ENCODE assay signal across 8 cellular contexts in genomic region chr18:23825978-23826405, GRCh38.
DNase-seq lines count a peak whose midpoint lies in the region; ATAC-seq and TF ChIP-seq lines count a peak whose summit lies in the region.

No MANE protein-coding gene starts in this region.

- H4K20me1 ChIP-seq in BLaER1: no peaks in the 10 kb centered on the region

- peak overlapping the region; percentile 42 for H3K4me2 ChIP-seq in BLaER1

- no peak for TF ChIP-seq CTCF in astrocyte of the spinal cord (IDR thresholded peaks at IDR 0.05; ENCODE audit: low read depth, low read length)

- in situ Hi-C loops in astrocyte of the spinal cord (cut with HindIII; ENCODE audit: low sequenced_read_pairs): no loop called here

- DNase-seq in astrocyte of the spinal cord (ENCODE audit: low read depth, low spot score) (peak; percentile 90), left colon (peak in 1 of 2 donors; percentile 61), ureter (ENCODE audit: low spot score) (peak; percentile 80), HuH-7.5 (ENCODE audit: low spot score) (no peak)

- no peaks in the 10 kb centered on the region for H3K36me3 ChIP-seq in BLaER1

- intact Hi-C loops in left colon (cut with DNase I, micrococcal nuclease): no loop called here

- peaks cover 42% of the 10 kb centered on the region for H3K4me1 ChIP-seq in BLaER1

- no peak overlapping the region for H3K27ac ChIP-seq in BLaER1

- H3K4me3 ChIP-seq in BLaER1 (no peak overlapping the region), astrocyte of the spinal cord (ENCODE audit: low read depth, low read length) (no peak overlapping the region)

- H3K9me3 ChIP-seq in BLaER1: 0 out of 2 replicates have a peak, but pooled peaks cover 5% of the 10 kb centered on the region

- H3K27me3 ChIP-seq in BLaER1: no peaks in the 10 kb centered on the region

- ATAC-seq in HG03108 (IDR thresholded peaks at IDR 0.05; ENCODE audit: unreplicated experiment) (peak; percentile 63), left colon (peak; percentile 23), HG02973 (IDR thresholded peaks at IDR 0.05; ENCODE audit: unreplicated experiment) (no peak), GM19452 (IDR thresholded peaks at IDR 0.05; ENCODE audit: unreplicated experiment) (no peak)

- H3K9ac ChIP-seq in BLaER1: no peak overlapping the region

Comparison
In these comparisons a context has a peak if more than half of its experiments do, and no peak if none do; other contexts are left out.
1. ATAC-seq: peak in HG03108 (single experiment) and left colon (single experiment); none in HG02973 (single experiment) and GM19452 (single experiment).